ENCODE assay signal across 22 cellular contexts in the genomic region with DNA sequence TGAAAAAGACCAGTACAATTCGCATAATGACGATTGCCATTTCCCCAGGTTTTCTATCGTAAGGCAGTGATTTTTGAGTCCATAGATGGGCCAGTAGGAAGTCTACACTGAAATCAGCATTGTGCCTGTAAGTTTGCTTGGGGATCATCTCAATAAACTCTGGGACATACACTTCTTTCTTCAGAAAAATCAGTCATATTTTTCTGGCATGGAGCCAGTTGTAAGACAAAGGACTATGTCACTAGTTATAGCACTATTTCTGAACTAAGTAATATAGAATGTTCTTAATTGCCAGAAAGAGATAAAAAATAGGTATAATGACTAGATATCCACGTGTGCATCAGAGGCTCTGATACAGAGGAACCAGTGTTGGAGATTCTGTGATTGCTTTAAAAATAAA.
DNase-seq lines count a peak whose midpoint lies in the region; ATAC-seq, FAIRE-seq and TF ChIP-seq lines count a peak whose summit lies in the region.
"Had no signal": no experiment of that assay in that cellular context is flagged by ENCODE, and none has a peak within 500 bp of the region (broad histone marks: within the 10 kb centered on the region; RNA-seq: fewer than 3 reads in every experiment).

No MANE protein-coding gene starts in this region.

- H2BK5ac ChIP-seq in mesenchymal stem cell (ENCODE audit: low read depth, low read length, poor library complexity, severe bottlenecking), result no peak overlapping the region

- H3K4me2 ChIP-seq in endothelial cell of umbilical vein (ENCODE audit: insufficient read depth, low read length), result no peak overlapping the region
- no peak overlapping the region for H3K4me2 ChIP-seq in mesenchymal stem cell (ENCODE audit: low read length, poor library complexity, severe bottlenecking)
- H3K4me2 ChIP-seq: BLaER1 had no signal

- H3K79me2 ChIP-seq in endothelial cell of umbilical vein (ENCODE audit: control insufficient read depth, insufficient read depth, low read length), result no peaks in the 10 kb centered on the region

- in situ Hi-C loops in SK-MEL-5 (cut with HindIII; ENCODE audit: low pct_unique_long_range_greater_than_20kb, low sequenced_read_pairs), result no loop called here

- H2BK120ac ChIP-seq in mesenchymal stem cell (ENCODE audit: low read depth, low read length), result no peak overlapping the region

- H3K27ac ChIP-seq in HEK293 (ENCODE audit: extremely low read depth, low read depth, low read length) (no peak overlapping the region), endothelial cell of umbilical vein (ENCODE audit: insufficient read depth, low read depth, low read length) (no peak overlapping the region), mesenchymal stem cell (ENCODE audit: low read length, poor library complexity, severe bottlenecking) (no peak overlapping the region), heart right ventricle (no peak overlapping the region)
- H3K27ac ChIP-seq: BLaER1, C4-2B, GM23248 had no signal

- H3K9me3 ChIP-seq in HEK293 (ENCODE audit: control insufficient read depth, insufficient read depth, low read depth, low read length) (no peaks in the 10 kb centered on the region), endothelial cell of umbilical vein (replicated peaks; ENCODE audit: control insufficient read depth, insufficient read depth, low read length) (no peaks in the 10 kb centered on the region), mesenchymal stem cell (ENCODE audit: control insufficient read depth, low read length) (no peaks in the 10 kb centered on the region), heart right ventricle (no peaks in the 10 kb centered on the region)
- H3K9me3 ChIP-seq: BLaER1 had no signal

- no peaks in the 10 kb centered on the region for H4K20me1 ChIP-seq in endothelial cell of umbilical vein (replicated peaks; ENCODE audit: control insufficient read depth, extremely low read depth, insufficient read depth, low read length)
- H4K20me1 ChIP-seq: BLaER1 had no signal

- no peak overlapping the region for H2AFZ ChIP-seq in endothelial cell of umbilical vein (ENCODE audit: low read depth, low read length)
- no peak overlapping the region for H2AFZ ChIP-seq in mesenchymal stem cell (ENCODE audit: low read depth, low read length)
- H2AFZ ChIP-seq: GM23248 had no signal

- CTCF ChIA-PET in HEK293 (lab: Yijun Ruan, JAX) (no interaction called here), endothelial cell of umbilical vein (lab: Charles Lee) (no interaction called here)

- H3K27me3 ChIP-seq in endothelial cell of umbilical vein (ENCODE audit: control insufficient read depth in 2 of 2, insufficient read depth in 2 of 2, low read length in 2 of 2) (no peaks in the 10 kb centered on the region), mesenchymal stem cell (ENCODE audit: control insufficient read depth in 1 of 2, insufficient read depth in 1 of 2, low read length in 2 of 2) (no peaks in the 10 kb centered on the region), heart right ventricle (no peaks in the 10 kb centered on the region)
- H3K27me3 ChIP-seq: BLaER1 had no signal

- peak overlapping the region; percentile 82 for H2AK5ac ChIP-seq in mesenchymal stem cell (ENCODE audit: low read length, severe bottlenecking)

- no peak for ATAC-seq in heart right ventricle
- ATAC-seq: CD8-positive, alpha-beta T cell; GM12878 had no signal

- H3K14ac ChIP-seq in mesenchymal stem cell (ENCODE audit: low read length in 2 of 2), result no peak overlapping the region

- no peaks in the 10 kb centered on the region for H3K4me1 ChIP-seq in HEK293 (ENCODE audit: control insufficient read depth, insufficient read depth, low read length)
- H3K4me1 ChIP-seq in endothelial cell of umbilical vein (ENCODE audit: control insufficient read depth, extremely low read depth, insufficient read depth, low read length), result no peaks in the 10 kb centered on the region
- H3K4me1 ChIP-seq in mesenchymal stem cell (ENCODE audit: control insufficient read depth, insufficient read depth, low read depth, low read length), result peaks cover 5% of the 10 kb centered on the region
- peaks cover 0 to 7% (median 0%) of the 10 kb centered on the region in 9 donors for H3K4me1 ChIP-seq in heart right ventricle
- H3K4me1 ChIP-seq: BLaER1 had no signal

- H4K91ac ChIP-seq in mesenchymal stem cell (ENCODE audit: low read length), result no peak overlapping the region

- H3K9me1 ChIP-seq in endothelial cell of umbilical vein (replicated peaks; ENCODE audit: control insufficient read depth, extremely low read depth, insufficient read depth, low read length), result no peaks in the 10 kb centered on the region

- H3K23ac ChIP-seq in mesenchymal stem cell (ENCODE audit: low read length in 2 of 2), result no peak overlapping the region

- POLR2A ChIA-PET in HEK293 (lab: Yijun Ruan, JAX) (no interaction called here), endothelial cell of umbilical vein (lab: Charles Lee) (no interaction called here)

- H4K8ac ChIP-seq in mesenchymal stem cell (ENCODE audit: low read length), result no peak overlapping the region

- TF ChIP-seq POLR2A in endothelial cell of umbilical vein (IDR thresholded peaks at IDR 0.05; ENCODE audit: low read depth, low read length), result no peak

- dilution Hi-C loops in endothelial cell of umbilical vein (cut with MboI; ENCODE audit: extremely low pct_ligation_motif_present, low sequenced_read_pairs), result no loop called here

- BruUV-seq in endothelial cell of umbilical vein (replicated peaks; lab: Mats Ljungman, UMichigan), result no TSS peak

- H3K36me3 ChIP-seq in HEK293 (ENCODE audit: control insufficient read depth in 2 of 2, insufficient read depth in 1 of 2, low read length in 2 of 2) (no peaks in the 10 kb centered on the region), endothelial cell of umbilical vein (ENCODE audit: control insufficient read depth in 2 of 2, extremely low read depth in 1 of 2, insufficient read depth in 2 of 2, low read length in 2 of 2) (no peaks in the 10 kb centered on the region), mesenchymal stem cell (ENCODE audit: control insufficient read depth in 1 of 2, insufficient read depth in 2 of 2, low read depth in 1 of 2, low read length in 2 of 2) (no peaks in the 10 kb centered on the region), heart right ventricle (no peaks in the 10 kb centered on the region)
- H3K36me3 ChIP-seq: BLaER1 had no signal

- H3K4me3 ChIP-seq in HEK293 (ENCODE audit: low read depth, low read length) (no peak overlapping the region), endothelial cell of umbilical vein (replicated peaks in 1 of 3; ENCODE audit: insufficient read depth in 1 of 3, low read depth in 1 of 3, low read length in 3 of 3) (no peak overlapping the region), mesenchymal stem cell (ENCODE audit: insufficient read depth in 1 of 2, low read depth in 1 of 2, low read length in 2 of 2) (no peak overlapping the region), heart right ventricle (no peak overlapping the region)
- H3K4me3 ChIP-seq: BLaER1, GM12878, GM23248 had no signal

- WGBS in mesenchymal stem cell, result 100% methylated on average over 3 of the region's 4 CpGs
- 89 to 90% methylated on average over 4 of the region's 4 CpGs for WGBS in heart right ventricle, 2 donors

- H3K18ac ChIP-seq in mesenchymal stem cell (ENCODE audit: low read depth in 1 of 2, low read length in 2 of 2), result no peak overlapping the region

- FAIRE-seq in endothelial cell of umbilical vein (lab: Jason Lieb, UNC), result no peak
- FAIRE-seq: D721Med, GM12878, GM19239, H1 had no signal

- no peaks in the 10 kb centered on the region for H3K79me1 ChIP-seq in mesenchymal stem cell (replicated peaks; ENCODE audit: low read length, poor library complexity, severe bottlenecking)

- TF ChIP-seq CTCF in HEK293 (tag by site-specific recombination; IDR thresholded peaks at IDR 0.05) (no peak), endothelial cell of umbilical vein (IDR thresholded peaks at IDR 0.05; ENCODE audit: extremely low read depth in 1 of 2, insufficient read depth in 1 of 2, low read depth in 1 of 2, low read length in 2 of 2) (no peak), heart right ventricle (IDR thresholded peaks at IDR 0.05) (no peak)

- intact Hi-C loops in endothelial cell of umbilical vein (cut with micrococcal nuclease), result loop anchor here (5.0 to 10.0 kb wide), 2 partner anchors 215 to 1008 kb away; a partner anchor contains a TSS
- intact Hi-C loops in heart right ventricle (cut with DNase I), result loop anchor here in 9 of 10 donors (2.0 to 10.0 kb wide), 8 partner anchors 135 to 1105 kb away; no protein-coding TSS in a partner anchor

- DNase-seq in SK-MEL-5 (ENCODE audit: low read depth, low spot score), result peak; percentile 15
- DNase-seq in endothelial cell of umbilical vein (ENCODE audit: low read depth, low spot score), result peak; percentile 26
- DNase-seq in mesenchymal stem cell, result no peak
- DNase-seq in activated T-cell treated with anti-CD3 and anti-CD28 coated beads for 4 hours, result no peak
- no peak for DNase-seq in effector CD4-positive, alpha-beta T cell
- no peak for DNase-seq in heart right ventricle
- DNase-seq: CD4-positive, CD25-positive, alpha-beta regulatory T cell; CD8-positive, alpha-beta T cell; DMS 273 treated with DMSO at 0.1 percent for 48 hours; DMS79; EL; GDM1; GM23248; H7; HCEC 1CT had no signal

- H3K9ac ChIP-seq in endothelial cell of umbilical vein (replicated peaks; ENCODE audit: extremely low read depth, insufficient read depth, low read length), result no peak overlapping the region
- no peak overlapping the region for H3K9ac ChIP-seq in mesenchymal stem cell (ENCODE audit: low read length)
- H3K9ac ChIP-seq: BLaER1, GM23248 had no signal

- H2BK12ac ChIP-seq in mesenchymal stem cell (ENCODE audit: low read length in 2 of 2), result peak overlapping the region in 1 of 2 experiments; percentile 47

- no peak overlapping the region for H2BK15ac ChIP-seq in mesenchymal stem cell (ENCODE audit: low read depth, poor library complexity, severe bottlenecking)

- H3K4ac ChIP-seq in mesenchymal stem cell (ENCODE audit: low read depth in 1 of 2, low read length in 2 of 2), result no peak overlapping the region

TF ChIP-seq in HEK293, 187 proteins besides CTCF, POLR2A, EP300 and RAD21 (continues in another document):
- TF ChIP-seq KLF1 (tag by site-specific recombination; IDR thresholded peaks at IDR 0.05), result no peak

TF ChIP-seq in endothelial cell of umbilical vein, 7 proteins besides CTCF, POLR2A, EP300 and RAD21 (continues in another document):
- TF ChIP-seq GATA2 (IDR thresholded peaks at IDR 0.05; ENCODE audit: insufficient read depth, insufficient read length, low read depth, low read length), result no peak
- no peak for TF ChIP-seq JUN (IDR thresholded peaks at IDR 0.05; ENCODE audit: borderline replicate concordance, insufficient read depth, insufficient read length, low read depth)
- TF ChIP-seq, protein P1, sequence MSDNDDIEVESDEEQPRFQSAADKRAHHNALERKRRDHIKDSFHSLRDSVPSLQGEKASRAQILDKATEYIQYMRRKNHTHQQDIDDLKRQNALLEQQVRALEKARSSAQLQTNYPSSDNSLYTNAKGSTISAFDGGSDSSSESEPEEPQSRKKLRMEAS (IDR thresholded peaks at IDR 0.05; ENCODE audit: insufficient read depth, insufficient read length), result no peak
- no peak for TF ChIP-seq FOS (IDR thresholded peaks at IDR 0.05; ENCODE audit: borderline replicate concordance, insufficient read depth, low read length)
- TF ChIP-seq MYC (IDR thresholded peaks at IDR 0.05; ENCODE audit: low read depth, low read length), result no peak
- no peak for TF ChIP-seq EZH2 (IDR thresholded peaks at IDR 0.05; ENCODE audit: borderline replicate concordance, low read depth, low read length, severe bottlenecking)

Comparison
In these comparisons a context has a peak if more than half of its experiments do, and no peak if none do; other contexts are left out.
1. DNase-seq: peak in SK-MEL-5 (single experiment) and endothelial cell of umbilical vein (single experiment); none in mesenchymal stem cell (single experiment), activated T-cell treated with anti-CD3 and anti-CD28 coated beads for 4 hours (single experiment), effector CD4-positive, alpha-beta T cell (single experiment) and heart right ventricle (0 of 2).